8 cellular contexts compared by ENCODE assay signal in the genomic region with DNA sequence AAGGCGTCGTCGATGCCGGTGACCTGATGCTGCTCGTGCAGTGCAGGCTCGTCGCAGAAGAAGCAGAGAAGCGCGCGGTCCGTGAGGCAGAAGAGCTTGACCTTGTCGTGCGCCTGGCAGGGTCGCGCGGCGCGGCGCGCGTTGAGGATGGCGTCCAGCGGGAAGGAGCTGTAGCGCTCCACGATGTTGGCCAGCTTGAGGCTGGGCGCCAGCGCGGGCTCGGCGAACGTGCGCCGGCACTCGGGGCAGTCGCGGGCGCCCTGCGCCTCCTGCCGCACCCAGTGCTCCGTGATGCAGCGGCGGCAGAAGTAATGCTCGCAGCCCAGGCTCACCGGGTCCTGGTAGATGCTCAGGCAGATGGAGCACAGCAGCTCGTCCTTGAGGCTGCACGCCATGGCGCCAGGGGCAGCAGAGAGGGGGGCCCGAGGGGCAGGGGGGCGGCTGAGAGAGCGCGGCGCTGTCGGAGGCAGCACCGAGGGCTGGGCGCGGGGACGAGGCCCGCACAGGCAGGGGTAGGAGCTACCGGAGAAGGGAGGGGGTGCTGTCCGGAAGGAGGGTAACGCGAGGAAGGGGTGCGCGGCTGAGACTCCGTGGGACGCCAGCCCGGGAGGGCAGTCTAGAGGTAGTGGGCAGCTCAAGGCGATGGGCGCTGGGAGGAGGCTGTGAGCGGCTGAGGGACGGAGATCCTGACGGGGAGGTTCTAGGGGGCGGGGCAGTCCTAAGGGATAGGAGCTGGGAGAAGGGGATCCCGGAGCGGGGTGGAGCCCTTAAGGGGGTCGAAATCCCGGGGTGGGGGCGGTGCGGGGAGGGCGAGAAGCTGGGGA. TPM values are rescaled to one million over a fixed set of nuclear protein-coding genes. Genes with fewer than 3 reads are reported as not detected.
DNase-seq lines count a peak whose midpoint lies in the region; ATAC-seq, FAIRE-seq and TF ChIP-seq lines count a peak whose summit lies in the region.

No MANE protein-coding gene starts in this region.

- TF ChIP-seq CTCF in A549 (IDR thresholded peaks at IDR 0.05), result no peak
- peak; percentile 16 for TF ChIP-seq CTCF in RWPE2 (IDR thresholded peaks at IDR 0.05; ENCODE audit: poor library complexity, severe bottlenecking)

- no peak for FAIRE-seq in A549 (lab: Jason Lieb, UNC)

- peak overlapping the region; percentile 64 to 88; a peak in 5 of 6 replicates for H3K27ac ChIP-seq in A549
- no peak overlapping the region for H3K27ac ChIP-seq in RWPE2 (ENCODE audit: poor library complexity, severe bottlenecking)
- H3K27ac ChIP-seq in angular gyrus (ENCODE audit: low read depth, low read length), result peak overlapping the region; percentile 42

- H3K36me3 ChIP-seq in RWPE2 (ENCODE audit: low read depth) (no peaks in the 10 kb centered on the region), skeletal muscle satellite cell (ENCODE audit: insufficient read depth, low read length) (no peaks in the 10 kb centered on the region)

- peak; percentile 36 to 42 for DNase-seq in A549 (ENCODE audit: low read depth in 1 of 2, low spot score in 1 of 2)
- no peak for DNase-seq in RWPE2 (ENCODE audit: low spot score)
- no peak for DNase-seq in occipital lobe (lab: John Stamatoyannopoulos, UW)

- peak overlapping the region; percentile 99 for H3K4me2 ChIP-seq in A549
- peak overlapping the region; percentile 94 for H3K4me2 ChIP-seq in skeletal muscle satellite cell (ENCODE audit: low read length)

- no peaks in the 10 kb centered on the region for H3K27me3 ChIP-seq in RWPE2 (ENCODE audit: insufficient read depth, poor library complexity, severe bottlenecking)
- peaks cover 21% of the 10 kb centered on the region for H3K27me3 ChIP-seq in skeletal muscle satellite cell (ENCODE audit: control insufficient read depth, insufficient read depth, low read length)

- TF ChIP-seq EP300 in A549 (IDR thresholded peaks at IDR 0.05), result no peak

- POLR2A ChIA-PET in A549 (lab: Yijun Ruan, JAX), result interaction anchor here (0.8 to 1.3 kb wide), 2 partner anchors 54 to 74 kb away, joined by 3 to 4 read pairs; no protein-coding TSS in a partner anchor

- TF ChIP-seq POLR2A in A549 (IDR thresholded peaks at IDR 0.05; ENCODE audit: low read length) (no peak), GM18505 (IDR thresholded peaks at IDR 0.05; ENCODE audit: borderline replicate concordance, extremely low read depth, insufficient read depth, insufficient read length) (no peak)

- H3K4me3 ChIP-seq in A549 (peak overlapping the region; percentile 78), RWPE2 (ENCODE audit: severe bottlenecking) (peak overlapping the region; percentile 72), iPS-11a (ENCODE audit: low read depth, low read length) (peak overlapping the region; percentile 61), skeletal muscle satellite cell (ENCODE audit: low read length) (peak overlapping the region; percentile 82)

- H3K9ac ChIP-seq in skeletal muscle satellite cell (ENCODE audit: low read depth, low read length), result peak overlapping the region; percentile 54

- no peak for TF ChIP-seq RAD21 in A549 (conservative IDR thresholded peaks at IDR 0.05 in 1 of 2, IDR thresholded peaks at IDR 0.05 in 1 of 2)

- H3K9me3 ChIP-seq in A549 (no peaks in the 10 kb centered on the region), RWPE2 (ENCODE audit: severe bottlenecking) (no peaks in the 10 kb centered on the region), skeletal muscle satellite cell (replicated peaks; ENCODE audit: low read length) (no peaks in the 10 kb centered on the region)

- peaks cover 8% of the 10 kb centered on the region; the same call in 2 of the 3 replicates for H3K4me1 ChIP-seq in A549
- peaks cover 4% of the 10 kb centered on the region for H3K4me1 ChIP-seq in RWPE2 (ENCODE audit: insufficient read depth, poor library complexity, severe bottlenecking)
- H3K4me1 ChIP-seq in skeletal muscle satellite cell (ENCODE audit: control insufficient read depth, insufficient read depth, low read length), result peaks cover 23% of the 10 kb centered on the region

- ATAC-seq in A549, result peak; percentile 70 to 86
- peak; percentile 29 for ATAC-seq in GM18505 (IDR thresholded peaks at IDR 0.05; ENCODE audit: unreplicated experiment)
- ATAC-seq in HG03354 (IDR thresholded peaks at IDR 0.05; ENCODE audit: poor library complexity, severe bottlenecking, unreplicated experiment), result peak; percentile 32
- ATAC-seq in RWPE2 (ENCODE audit: low read depth), result peak; percentile 62

- CTCF ChIA-PET in A549 (lab: Yijun Ruan, JAX), result interaction anchor here (0.6 to 1.1 kb wide), 2 partner anchors 452 to 676 kb away, joined by 3 read pairs; no protein-coding TSS in a partner anchor

- WGBS in A549 (ENCODE audit: missing lambda C conversion rate), result 0% methylated on average over 5 of the region's 80 CpGs

TF ChIP-seq in A549, 52 proteins besides CTCF, POLR2A, EP300 and RAD21:
- TF ChIP-seq FOSB (CRISPR knock-in tag; IDR thresholded peaks at IDR 0.05) (no peak), JUN (IDR thresholded peaks at IDR 0.05) (0 out of 5 replicates have a peak, but pooled peaks of 1 of the 2 experiments have one; percentile 14), CEBPB (IDR thresholded peaks at IDR 0.05) (no peak), RNF2 (IDR thresholded peaks at IDR 0.05; ENCODE audit: borderline replicate concordance, low read depth) (peak; percentile 35; the same call in 1 of the 2 replicates), JUNB (IDR thresholded peaks at IDR 0.05) (no peak), E2F6 (IDR thresholded peaks at IDR 0.05; ENCODE audit: borderline replicate concordance, low read depth) (peak; percentile 75), CBX2 (IDR thresholded peaks at IDR 0.05; ENCODE audit: borderline replicate concordance, low read depth) (no peak), KDM1A (IDR thresholded peaks at IDR 0.05; ENCODE audit: low read depth) (no peak), USF2 (IDR thresholded peaks at IDR 0.05) (no peak)
- TF ChIP-seq, protein P1, sequence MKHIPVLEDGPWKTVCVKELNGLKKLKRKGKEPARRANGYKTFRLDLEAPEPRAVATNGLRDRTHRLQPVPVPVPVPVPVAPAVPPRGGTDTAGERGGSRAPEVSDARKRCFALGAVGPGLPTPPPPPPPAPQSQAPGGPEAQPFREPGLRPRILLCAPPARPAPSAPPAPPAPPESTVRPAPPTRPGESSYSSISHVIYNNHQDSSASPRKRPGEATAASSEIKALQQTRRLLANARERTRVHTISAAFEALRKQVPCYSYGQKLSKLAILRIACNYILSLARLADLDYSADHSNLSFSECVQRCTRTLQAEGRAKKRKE (CRISPR knock-in tag; IDR thresholded peaks at IDR 0.05; ENCODE audit: low read depth), result no peak
- TF ChIP-seq, protein P2, sequence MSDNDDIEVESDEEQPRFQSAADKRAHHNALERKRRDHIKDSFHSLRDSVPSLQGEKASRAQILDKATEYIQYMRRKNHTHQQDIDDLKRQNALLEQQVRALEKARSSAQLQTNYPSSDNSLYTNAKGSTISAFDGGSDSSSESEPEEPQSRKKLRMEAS (IDR thresholded peaks at IDR 0.05), result peak; percentile 80; the same call in 1 of the 2 replicates

RNA-seq across cellular contexts. Expression of gene TRIM62, which starts 0.6 kb away (rescaled TPM):
- polyA plus RNA-seq in A549 (2011; rRNA removed), result 0.79 and 1.1 TPM in 2 replicates
- 0.94 and 1.5 TPM in 2 replicates for polyA plus RNA-seq in A549 (2012; cell fraction: cytosol; rRNA removed)
- 2.3 and 3.2 TPM in 2 replicates for polyA plus RNA-seq in A549 (2012; cell fraction: nucleus; rRNA removed)
- 1.1 to 1.6 TPM (median 1.5 TPM) in 3 replicates for polyA plus RNA-seq in A549 (2017; fragmentation: RNase III; extraction: RNeasy Plus Mini Kit Qiagen cat#74134 plus additional on column Dnase treatment)
- 0.78 and 0.83 TPM in 2 replicates for polyA minus RNA-seq in A549 (2011; rRNA and poly(A)+ RNA removed)
- 1.0 and 1.5 TPM in 2 replicates for total RNA-seq in skeletal muscle satellite cell (2012; rRNA removed)
- 2.7 TPM for total RNA-seq in occipital lobe

Comparison
In these comparisons a context has a peak if more than half of its experiments do, and no peak if none do; other contexts are left out.
1. DNase-seq: peak in A549 (2 of 2); none in RWPE2 (single experiment) and occipital lobe (single experiment).
2. Peak in every context shown above with its lines, with median percentiles within 50 percentile points of each other: ATAC-seq and H3K4me3 ChIP-seq.